ENCODE assay signal across 8 cellular contexts in genomic region chr6:31403990-31404364, GRCh38. TPM values are rescaled to one million over a fixed set of nuclear protein-coding genes. Genes with fewer than 3 reads are reported as not detected.
DNase-seq lines count a peak whose midpoint lies in the region; ATAC-seq and TF ChIP-seq lines count a peak whose summit lies in the region.
"Not testable (repeated sequence)": the region's sequence is repeated elsewhere in the genome, so short reads cannot be mapped to it uniquely, and the experiment has no call there.

No MANE protein-coding gene starts in this region.

- intact Hi-C loops in upper lobe of right lung (cut with DNase I) = not testable (repeated sequence)

- not testable (repeated sequence) for H3K9me2 ChIP-seq in DOHH2 (replicated peaks; ENCODE audit: control insufficient read depth, low read length); OCI-LY1 (ENCODE audit: low read depth, low read length)

- H2AFZ ChIP-seq in OCI-LY1 (ENCODE audit: low read length) = not testable (repeated sequence)

- not testable (repeated sequence) for H4K20me1 ChIP-seq in DOHH2 (ENCODE audit: control insufficient read depth, insufficient read depth, low read depth, low read length); OCI-LY1 (ENCODE audit: insufficient read depth, low read length)

- CTCF ChIA-PET in activated CD8-positive, alpha-beta memory T cell treated with anti-CD3 and anti-CD28 coated beads, Interleukin-2, amount 10 ng/mL, durations not matched to agents 7 days and 5 days (lab: Charles Lee) = interaction anchor here (1.0 to 9.0 kb wide), 4 partner anchors 35 to 324 kb away, joined by 3 to 93 read pairs (median 6); no protein-coding TSS in a partner anchor

- not testable (repeated sequence) for H3K36me3 Mint-ChIP-seq in activated CD8-positive, alpha-beta memory T cell treated with anti-CD3 and anti-CD28 coated beads, Interleukin-2, amount 10 ng/mL, durations not matched to agents 7 days and 5 days
- peaks cover 16% of the 10 kb centered on the region for H3K36me3 Mint-ChIP-seq in central memory CD8-positive, alpha-beta T cell (ENCODE audit: insufficient read depth)

- H3K27ac ChIP-seq in DOHH2 (ENCODE audit: low read depth, low read length); OCI-LY1 (ENCODE audit: low read depth, low read length, poor library complexity, severe bottlenecking); cardiac muscle cell: not testable (repeated sequence)
- H3K27ac ChIP-seq in upper lobe of right lung = peak overlapping the region; percentile 99

- not testable (repeated sequence) for H3K9me3 ChIP-seq in DOHH2 (ENCODE audit: control insufficient read depth, insufficient read depth, low read length); OCI-LY1 (ENCODE audit: low read length); cardiac muscle cell (ENCODE audit: low read depth); mononuclear cell (ENCODE audit: low read depth, low read length); upper lobe of right lung

- DNase-seq in activated CD8-positive, alpha-beta memory T cell treated with anti-CD3 and anti-CD28 coated beads, Interleukin-2, amount 10 ng/mL, durations not matched to agents 7 days and 5 days; central memory CD8-positive, alpha-beta T cell (ENCODE audit: low spot score in 2 of 2); upper lobe of right lung: not testable (repeated sequence)
- DNase-seq in cardiac muscle cell (ENCODE audit: low read depth in 1 of 2, low spot score in 1 of 2) (peak in 1 of 2 donors; percentile 58), retina (peak; percentile 65)

- peaks cover 19% of the 10 kb centered on the region for H3F3A ChIP-seq in DOHH2 (ENCODE audit: control insufficient read depth, insufficient read depth)
- not testable (repeated sequence) for H3F3A ChIP-seq in OCI-LY1 (ENCODE audit: insufficient read depth, low read length)

- peak overlapping the region; percentile 79 for H3K4me3 Mint-ChIP-seq in activated CD8-positive, alpha-beta memory T cell treated with anti-CD3 and anti-CD28 coated beads, Interleukin-2, amount 10 ng/mL, durations not matched to agents 7 days and 5 days
- H3K4me3 Mint-ChIP-seq in central memory CD8-positive, alpha-beta T cell = peak overlapping the region; percentile 81

- peak overlapping the region; percentile 75 for H3K27ac Mint-ChIP-seq in activated CD8-positive, alpha-beta memory T cell treated with anti-CD3 and anti-CD28 coated beads, Interleukin-2, amount 10 ng/mL, durations not matched to agents 7 days and 5 days
- peak overlapping the region; percentile 80 for H3K27ac Mint-ChIP-seq in central memory CD8-positive, alpha-beta T cell (ENCODE audit: low read depth)

- not testable (repeated sequence) for H3K9me3 Mint-ChIP-seq in activated CD8-positive, alpha-beta memory T cell treated with anti-CD3 and anti-CD28 coated beads, Interleukin-2, amount 10 ng/mL, durations not matched to agents 7 days and 5 days (ENCODE audit: low read depth); central memory CD8-positive, alpha-beta T cell

- peak overlapping the region; percentile 49; the same call in 1 of the 2 replicates for H3K9ac ChIP-seq in OCI-LY1 (ENCODE audit: low read length)

- peaks cover 63% of the 10 kb centered on the region for H3K4me1 Mint-ChIP-seq in activated CD8-positive, alpha-beta memory T cell treated with anti-CD3 and anti-CD28 coated beads, Interleukin-2, amount 10 ng/mL, durations not matched to agents 7 days and 5 days
- H3K4me1 Mint-ChIP-seq in central memory CD8-positive, alpha-beta T cell = peaks cover 86% of the 10 kb centered on the region

- H3K4me2 ChIP-seq in DOHH2 (ENCODE audit: low read length) = peak overlapping the region; percentile 75
- H3K4me2 ChIP-seq in OCI-LY1 (ENCODE audit: low read length) = peak overlapping the region; percentile 92

- not testable (repeated sequence) for H3K27me3 Mint-ChIP-seq in activated CD8-positive, alpha-beta memory T cell treated with anti-CD3 and anti-CD28 coated beads, Interleukin-2, amount 10 ng/mL, durations not matched to agents 7 days and 5 days; central memory CD8-positive, alpha-beta T cell

- peaks cover 32% of the 10 kb centered on the region for H3K4me1 ChIP-seq in DOHH2 (ENCODE audit: control insufficient read depth, low read length)
- H3K4me1 ChIP-seq in OCI-LY1 (ENCODE audit: insufficient read depth, low read length, severe bottlenecking) = peaks cover 43% of the 10 kb centered on the region
- H3K4me1 ChIP-seq in cardiac muscle cell (ENCODE audit: low read depth) = not testable (repeated sequence)
- peaks cover 51% of the 10 kb centered on the region for H3K4me1 ChIP-seq in mononuclear cell (ENCODE audit: insufficient read depth, low read length)
- peaks cover 55% of the 10 kb centered on the region for H3K4me1 ChIP-seq in upper lobe of right lung

- H3K27me3 ChIP-seq in DOHH2 (ENCODE audit: control insufficient read depth, low read length); OCI-LY1 (ENCODE audit: insufficient read depth, low read length); mononuclear cell (ENCODE audit: insufficient read depth, low read length); upper lobe of right lung: not testable (repeated sequence)
- peaks cover 20% of the 10 kb centered on the region for H3K27me3 ChIP-seq in cardiac muscle cell

- H3K4me3 ChIP-seq in DOHH2 (ENCODE audit: low read length) (peak overlapping the region; percentile 95), OCI-LY1 (ENCODE audit: low read depth, low read length, poor library complexity, severe bottlenecking) (peak overlapping the region; percentile 66), cardiac muscle cell (peak overlapping the region; percentile 56), mononuclear cell (ENCODE audit: low read length) (peak overlapping the region; percentile 51), upper lobe of right lung (peak overlapping the region; percentile 96)

- peaks cover 87% of the 10 kb centered on the region for H3K79me2 ChIP-seq in DOHH2 (ENCODE audit: control insufficient read depth, low read length)
- not testable (repeated sequence) for H3K79me2 ChIP-seq in OCI-LY1 (ENCODE audit: insufficient read depth, low read length)

- ATAC-seq in activated CD8-positive, alpha-beta memory T cell treated with anti-CD3 and anti-CD28 coated beads, Interleukin-2, amount 10 ng/mL, durations not matched to agents 7 days and 5 days; central memory CD8-positive, alpha-beta T cell (replicated peaks; ENCODE audit: extremely low read depth, poor library complexity, severe bottlenecking); upper lobe of right lung: not testable (repeated sequence)

- peaks cover 12% of the 10 kb centered on the region for H3K36me3 ChIP-seq in DOHH2 (ENCODE audit: control insufficient read depth, low read length)
- H3K36me3 ChIP-seq in OCI-LY1 (ENCODE audit: insufficient read depth, low read length); cardiac muscle cell; upper lobe of right lung: not testable (repeated sequence)

- TF ChIP-seq CTCF in DOHH2 (IDR thresholded peaks at IDR 0.05; ENCODE audit: low read depth, low read length, poor library complexity, severe bottlenecking); OCI-LY1 (IDR thresholded peaks at IDR 0.05; ENCODE audit: low read length); cardiac muscle cell (IDR thresholded peaks at IDR 0.05; ENCODE audit: low read depth, low read length); upper lobe of right lung (IDR thresholded peaks at IDR 0.05): not testable (repeated sequence)

RNA-seq across cellular contexts. Expression of gene MICA, which starts 0.6 kb away (rescaled TPM):
- total RNA-seq in activated CD8-positive, alpha-beta memory T cell treated with anti-CD3 and anti-CD28 coated beads, Interleukin-2, amount 10 ng/mL, durations not matched to agents 7 days and 5 days = 10 to 100 TPM; 15.6 to 24.7 TPM
- total RNA-seq in cardiac muscle cell (7.8 and 15.0 TPM in 2 replicates), mononuclear cell (7.1 TPM), upper lobe of right lung (36.6 TPM)
- 11.0 and 16.4 TPM in 2 replicates for polyA plus RNA-seq in cardiac muscle cell

RNA-seq across cellular contexts. Expression of gene HLA-B, which starts 47.0 kb away (rescaled TPM):
- 1,000 to 10,000 TPM; 4,786 to 5,045 TPM for total RNA-seq in activated CD8-positive, alpha-beta memory T cell treated with anti-CD3 and anti-CD28 coated beads, Interleukin-2, amount 10 ng/mL, durations not matched to agents 7 days and 5 days
- total RNA-seq in cardiac muscle cell (7.7 and 23.7 TPM in 2 replicates), mononuclear cell (3,997 TPM), upper lobe of right lung (2,632 TPM)
- polyA plus RNA-seq in cardiac muscle cell = 15.6 and 27.2 TPM in 2 replicates

Comparison
In these comparisons a context has a peak if more than half of its experiments do, and no peak if none do; other contexts are left out.
1. RNA of gene HLA-B, which starts 47.0 kb away (total RNA-seq): 4,786 to 5,045 TPM in activated CD8-positive, alpha-beta memory T cell treated with anti-CD3 and anti-CD28 coated beads, Interleukin-2, amount 10 ng/mL, durations not matched to agents 7 days and 5 days, 3,997 TPM in mononuclear cell (single experiment) and 2,632 TPM in upper lobe of right lung (single experiment); 7.7 to 23.7 TPM in cardiac muscle cell; every median in the first group is over 100 times any median in the second.
2. Peak in every context shown above with its lines, with median percentiles within 50 percentile points of each other: H3K4me3 ChIP-seq.